Comparison of ENCODE assay signal across 1 cellular context in genomic region chr4:140427104-140427918, GRCh38.
TF ChIP-seq lines count a peak whose summit lies in the region.

CLGN (minus strand) TSS chr4:140427648; CDS start chr4:140413078, 14,570 bp downstream.

TF ChIP-seq in HepG2, 621 proteins besides CTCF, POLR2A, EP300 and RAD21 (continued from another document and continues in another):
- TF ChIP-seq ZNF512 (CRISPR knock-in tag; IDR thresholded peaks at IDR 0.05): no peak
- TF ChIP-seq NFYC (CRISPR knock-in tag; IDR thresholded peaks at IDR 0.05): no peak
- TF ChIP-seq ZNF577 (CRISPR knock-in tag; IDR thresholded peaks at IDR 0.05; ENCODE audit: borderline replicate concordance, low read depth): no peak
- no peak for TF ChIP-seq STAT5B (CRISPR knock-in tag; IDR thresholded peaks at IDR 0.05)
- TF ChIP-seq FOXA1 (IDR thresholded peaks at IDR 0.05): no peak
- no peak for TF ChIP-seq FOXA1 (CRISPR knock-in tag; IDR thresholded peaks at IDR 0.05)
- peak; percentile 35; the same call in 1 of the 2 replicates for TF ChIP-seq ZNF430 (CRISPR knock-in tag; IDR thresholded peaks at IDR 0.05)
- TF ChIP-seq ZFP37 (CRISPR knock-in tag; IDR thresholded peaks at IDR 0.05; ENCODE audit: borderline replicate concordance): no peak
- no peak for TF ChIP-seq ZNF274 (CRISPR knock-in tag; IDR thresholded peaks at IDR 0.05)
- TF ChIP-seq ZSCAN30 (CRISPR knock-in tag; IDR thresholded peaks at IDR 0.05): no peak
- no peak for TF ChIP-seq ZNF720 (CRISPR knock-in tag; IDR thresholded peaks at IDR 0.05)
- TF ChIP-seq POGZ (CRISPR knock-in tag; IDR thresholded peaks at IDR 0.05): peak; percentile 80
- no peak for TF ChIP-seq ZNF326 (CRISPR knock-in tag; IDR thresholded peaks at IDR 0.05; ENCODE audit: borderline replicate concordance)
- no peak for TF ChIP-seq SIX4 (CRISPR knock-in tag; IDR thresholded peaks at IDR 0.05)
- TF ChIP-seq ZNF564 (CRISPR knock-in tag; IDR thresholded peaks at IDR 0.05): 0 out of 2 replicates have a peak, but pooled peaks have one; percentile 31
- TF ChIP-seq, protein P1, sequence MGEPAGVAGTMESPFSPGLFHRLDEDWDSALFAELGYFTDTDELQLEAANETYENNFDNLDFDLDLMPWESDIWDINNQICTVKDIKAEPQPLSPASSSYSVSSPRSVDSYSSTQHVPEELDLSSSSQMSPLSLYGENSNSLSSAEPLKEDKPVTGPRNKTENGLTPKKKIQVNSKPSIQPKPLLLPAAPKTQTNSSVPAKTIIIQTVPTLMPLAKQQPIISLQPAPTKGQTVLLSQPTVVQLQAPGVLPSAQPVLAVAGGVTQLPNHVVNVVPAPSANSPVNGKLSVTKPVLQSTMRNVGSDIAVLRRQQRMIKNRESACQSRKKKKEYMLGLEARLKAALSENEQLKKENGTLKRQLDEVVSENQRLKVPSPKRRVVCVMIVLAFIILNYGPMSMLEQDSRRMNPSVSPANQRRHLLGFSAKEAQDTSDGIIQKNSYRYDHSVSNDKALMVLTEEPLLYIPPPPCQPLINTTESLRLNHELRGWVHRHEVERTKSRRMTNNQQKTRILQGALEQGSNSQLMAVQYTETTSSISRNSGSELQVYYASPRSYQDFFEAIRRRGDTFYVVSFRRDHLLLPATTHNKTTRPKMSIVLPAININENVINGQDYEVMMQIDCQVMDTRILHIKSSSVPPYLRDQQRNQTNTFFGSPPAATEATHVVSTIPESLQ (CRISPR knock-in tag; conservative IDR thresholded peaks at IDR 0.05): no peak
- TF ChIP-seq HNRNPK (IDR thresholded peaks at IDR 0.05; ENCODE audit: low read depth, low read length, poor library complexity, severe bottlenecking): no peak
- 0 out of 2 replicates have a peak, but pooled peaks have one; percentile 63 for TF ChIP-seq ZNF33A (CRISPR knock-in tag; IDR thresholded peaks at IDR 0.05; ENCODE audit: borderline replicate concordance)
- TF ChIP-seq FLYWCH1 (CRISPR knock-in tag; IDR thresholded peaks at IDR 0.05): no peak
- peak; percentile 75; the same call in 1 of the 2 replicates for TF ChIP-seq PHF21A (CRISPR knock-in tag; IDR thresholded peaks at IDR 0.05)
- no peak for TF ChIP-seq CAMTA2 (CRISPR knock-in tag; IDR thresholded peaks at IDR 0.05; ENCODE audit: borderline replicate concordance)
- TF ChIP-seq ZNF225 (CRISPR knock-in tag; IDR thresholded peaks at IDR 0.05): no peak
- no peak for TF ChIP-seq ZNF567 (CRISPR knock-in tag; IDR thresholded peaks at IDR 0.05; ENCODE audit: borderline replicate concordance)
- TF ChIP-seq GTF2F1 (IDR thresholded peaks at IDR 0.05; ENCODE audit: low read length): no peak
- no peak for TF ChIP-seq TBL1XR1 (IDR thresholded peaks at IDR 0.05; ENCODE audit: borderline replicate concordance, low read length, partially characterized antibody)
- no peak for TF ChIP-seq ZNF496 (CRISPR knock-in tag; IDR thresholded peaks at IDR 0.05; ENCODE audit: insufficient replicate concordance)
- TF ChIP-seq ZNF713 (CRISPR knock-in tag; IDR thresholded peaks at IDR 0.05): no peak
- TF ChIP-seq MIXL1 (CRISPR knock-in tag; IDR thresholded peaks at IDR 0.05): no peak
- TF ChIP-seq GATAD1 (CRISPR knock-in tag; IDR thresholded peaks at IDR 0.05): no peak; the same call in 1 of the 2 replicates
- TF ChIP-seq RFX1 (IDR thresholded peaks at IDR 0.05): no peak
- TF ChIP-seq, protein P2, sequence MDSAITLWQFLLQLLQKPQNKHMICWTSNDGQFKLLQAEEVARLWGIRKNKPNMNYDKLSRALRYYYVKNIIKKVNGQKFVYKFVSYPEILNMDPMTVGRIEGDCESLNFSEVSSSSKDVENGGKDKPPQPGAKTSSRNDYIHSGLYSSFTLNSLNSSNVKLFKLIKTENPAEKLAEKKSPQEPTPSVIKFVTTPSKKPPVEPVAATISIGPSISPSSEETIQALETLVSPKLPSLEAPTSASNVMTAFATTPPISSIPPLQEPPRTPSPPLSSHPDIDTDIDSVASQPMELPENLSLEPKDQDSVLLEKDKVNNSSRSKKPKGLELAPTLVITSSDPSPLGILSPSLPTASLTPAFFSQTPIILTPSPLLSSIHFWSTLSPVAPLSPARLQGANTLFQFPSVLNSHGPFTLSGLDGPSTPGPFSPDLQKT (CRISPR knock-in tag; IDR thresholded peaks at IDR 0.05; ENCODE audit: borderline replicate concordance): no peak
- 0 out of 2 replicates have a peak, but pooled peaks have one; percentile 48 for TF ChIP-seq ZNF367 (CRISPR knock-in tag; IDR thresholded peaks at IDR 0.05; ENCODE audit: borderline replicate concordance)
- TF ChIP-seq, protein P3, sequence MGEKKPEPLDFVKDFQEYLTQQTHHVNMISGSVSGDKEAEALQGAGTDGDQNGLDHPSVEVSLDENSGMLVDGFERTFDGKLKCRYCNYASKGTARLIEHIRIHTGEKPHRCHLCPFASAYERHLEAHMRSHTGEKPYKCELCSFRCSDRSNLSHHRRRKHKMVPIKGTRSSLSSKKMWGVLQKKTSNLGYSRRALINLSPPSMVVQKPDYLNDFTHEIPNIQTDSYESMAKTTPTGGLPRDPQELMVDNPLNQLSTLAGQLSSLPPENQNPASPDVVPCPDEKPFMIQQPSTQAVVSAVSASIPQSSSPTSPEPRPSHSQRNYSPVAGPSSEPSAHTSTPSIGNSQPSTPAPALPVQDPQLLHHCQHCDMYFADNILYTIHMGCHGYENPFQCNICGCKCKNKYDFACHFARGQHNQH (CRISPR knock-in tag; IDR thresholded peaks at IDR 0.05): peak; percentile 10; the same call in 1 of the 2 replicates
- 0 out of 2 replicates have a peak, but pooled peaks have one; percentile 45 for TF ChIP-seq CBFB (CRISPR knock-in tag; IDR thresholded peaks at IDR 0.05)
- TF ChIP-seq HOXD1 (CRISPR knock-in tag; IDR thresholded peaks at IDR 0.05): peak; percentile 70; the same call in 1 of the 2 replicates
- TF ChIP-seq TBP (CRISPR knock-in tag; IDR thresholded peaks at IDR 0.05): no peak
- TF ChIP-seq, protein P4, sequence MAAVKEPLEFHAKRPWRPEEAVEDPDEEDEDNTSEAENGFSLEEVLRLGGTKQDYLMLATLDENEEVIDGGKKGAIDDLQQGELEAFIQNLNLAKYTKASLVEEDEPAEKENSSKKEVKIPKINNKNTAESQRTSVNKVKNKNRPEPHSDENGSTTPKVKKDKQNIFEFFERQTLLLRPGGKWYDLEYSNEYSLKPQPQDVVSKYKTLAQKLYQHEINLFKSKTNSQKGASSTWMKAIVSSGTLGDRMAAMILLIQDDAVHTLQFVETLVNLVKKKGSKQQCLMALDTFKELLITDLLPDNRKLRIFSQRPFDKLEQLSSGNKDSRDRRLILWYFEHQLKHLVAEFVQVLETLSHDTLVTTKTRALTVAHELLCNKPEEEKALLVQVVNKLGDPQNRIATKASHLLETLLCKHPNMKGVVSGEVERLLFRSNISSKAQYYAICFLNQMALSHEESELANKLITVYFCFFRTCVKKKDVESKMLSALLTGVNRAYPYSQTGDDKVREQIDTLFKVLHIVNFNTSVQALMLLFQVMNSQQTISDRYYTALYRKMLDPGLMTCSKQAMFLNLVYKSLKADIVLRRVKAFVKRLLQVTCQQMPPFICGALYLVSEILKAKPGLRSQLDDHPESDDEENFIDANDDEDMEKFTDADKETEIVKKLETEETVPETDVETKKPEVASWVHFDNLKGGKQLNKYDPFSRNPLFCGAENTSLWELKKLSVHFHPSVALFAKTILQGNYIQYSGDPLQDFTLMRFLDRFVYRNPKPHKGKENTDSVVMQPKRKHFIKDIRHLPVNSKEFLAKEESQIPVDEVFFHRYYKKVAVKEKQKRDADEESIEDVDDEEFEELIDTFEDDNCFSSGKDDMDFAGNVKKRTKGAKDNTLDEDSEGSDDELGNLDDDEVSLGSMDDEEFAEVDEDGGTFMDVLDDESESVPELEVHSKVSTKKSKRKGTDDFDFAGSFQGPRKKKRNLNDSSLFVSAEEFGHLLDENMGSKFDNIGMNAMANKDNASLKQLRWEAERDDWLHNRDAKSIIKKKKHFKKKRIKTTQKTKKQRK (IDR thresholded peaks at IDR 0.05; ENCODE audit: low read length): no peak
- TF ChIP-seq, protein P5, sequence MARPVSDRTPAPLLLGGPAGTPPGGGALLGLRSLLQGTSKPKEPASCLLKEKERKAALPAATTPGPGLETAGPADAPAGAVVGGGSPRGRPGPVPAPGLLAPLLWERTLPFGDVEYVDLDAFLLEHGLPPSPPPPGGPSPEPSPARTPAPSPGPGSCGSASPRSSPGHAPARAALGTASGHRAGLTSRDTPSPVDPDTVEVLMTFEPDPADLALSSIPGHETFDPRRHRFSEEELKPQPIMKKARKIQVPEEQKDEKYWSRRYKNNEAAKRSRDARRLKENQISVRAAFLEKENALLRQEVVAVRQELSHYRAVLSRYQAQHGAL (CRISPR knock-in tag; IDR thresholded peaks at IDR 0.05; ENCODE audit: not compliant biosample characterization): no peak
- TF ChIP-seq FOSL2 (CRISPR knock-in tag; IDR thresholded peaks at IDR 0.05): no peak; the same call in 1 of the 2 replicates
- TF ChIP-seq, protein P6, sequence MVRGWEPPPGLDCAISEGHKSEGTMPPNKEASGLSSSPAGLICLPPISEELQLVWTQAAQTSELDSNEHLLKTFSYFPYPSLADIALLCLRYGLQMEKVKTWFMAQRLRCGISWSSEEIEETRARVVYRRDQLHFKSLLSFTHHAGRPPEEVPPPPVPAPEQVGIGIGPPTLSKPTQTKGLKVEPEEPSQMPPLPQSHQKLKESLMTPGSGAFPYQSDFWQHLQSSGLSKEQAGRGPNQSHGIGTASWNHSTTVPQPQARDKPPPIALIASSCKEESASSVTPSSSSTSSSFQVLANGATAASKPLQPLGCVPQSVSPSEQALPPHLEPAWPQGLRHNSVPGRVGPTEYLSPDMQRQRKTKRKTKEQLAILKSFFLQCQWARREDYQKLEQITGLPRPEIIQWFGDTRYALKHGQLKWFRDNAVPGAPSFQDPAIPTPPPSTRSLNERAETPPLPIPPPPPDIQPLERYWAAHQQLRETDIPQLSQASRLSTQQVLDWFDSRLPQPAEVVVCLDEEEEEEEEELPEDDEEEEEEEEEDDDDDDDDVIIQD (CRISPR knock-in tag; IDR thresholded peaks at IDR 0.05; ENCODE audit: low read depth): no peak; the same call in 1 of the 2 replicates
- TF ChIP-seq MAFK (conservative IDR thresholded peaks at IDR 0.05 in 1 of 2, IDR thresholded peaks at IDR 0.05 in 1 of 2; ENCODE audit: low read length in 2 of 2): no peak
- peak; percentile 78; the same call in 1 of the 2 replicates for TF ChIP-seq SALL1 (CRISPR knock-in tag; IDR thresholded peaks at IDR 0.05)
- TF ChIP-seq, protein P7, sequence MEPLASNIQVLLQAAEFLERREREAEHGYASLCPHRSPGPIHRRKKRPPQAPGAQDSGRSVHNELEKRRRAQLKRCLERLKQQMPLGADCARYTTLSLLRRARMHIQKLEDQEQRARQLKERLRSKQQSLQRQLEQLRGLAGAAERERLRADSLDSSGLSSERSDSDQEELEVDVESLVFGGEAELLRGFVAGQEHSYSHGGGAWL (CRISPR knock-in tag; IDR thresholded peaks at IDR 0.05): peak; percentile 56
- TF ChIP-seq, protein P8, sequence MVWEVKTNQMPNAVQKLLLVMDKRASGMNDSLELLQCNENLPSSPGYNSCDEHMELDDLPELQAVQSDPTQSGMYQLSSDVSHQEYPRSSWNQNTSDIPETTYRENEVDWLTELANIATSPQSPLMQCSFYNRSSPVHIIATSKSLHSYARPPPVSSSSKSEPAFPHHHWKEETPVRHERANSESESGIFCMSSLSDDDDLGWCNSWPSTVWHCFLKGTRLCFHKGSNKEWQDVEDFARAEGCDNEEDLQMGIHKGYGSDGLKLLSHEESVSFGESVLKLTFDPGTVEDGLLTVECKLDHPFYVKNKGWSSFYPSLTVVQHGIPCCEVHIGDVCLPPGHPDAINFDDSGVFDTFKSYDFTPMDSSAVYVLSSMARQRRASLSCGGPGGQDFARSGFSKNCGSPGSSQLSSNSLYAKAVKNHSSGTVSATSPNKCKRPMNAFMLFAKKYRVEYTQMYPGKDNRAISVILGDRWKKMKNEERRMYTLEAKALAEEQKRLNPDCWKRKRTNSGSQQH (CRISPR knock-in tag; IDR thresholded peaks at IDR 0.05; ENCODE audit: low read depth): no peak
- TF ChIP-seq RARA (CRISPR knock-in tag; IDR thresholded peaks at IDR 0.05): 0 out of 2 replicates have a peak, but pooled peaks have one; percentile 9
- peak; percentile 26; the same call in 1 of the 2 replicates for TF ChIP-seq KMT2B (CRISPR knock-in tag; IDR thresholded peaks at IDR 0.05)
- TF ChIP-seq, protein P9, sequence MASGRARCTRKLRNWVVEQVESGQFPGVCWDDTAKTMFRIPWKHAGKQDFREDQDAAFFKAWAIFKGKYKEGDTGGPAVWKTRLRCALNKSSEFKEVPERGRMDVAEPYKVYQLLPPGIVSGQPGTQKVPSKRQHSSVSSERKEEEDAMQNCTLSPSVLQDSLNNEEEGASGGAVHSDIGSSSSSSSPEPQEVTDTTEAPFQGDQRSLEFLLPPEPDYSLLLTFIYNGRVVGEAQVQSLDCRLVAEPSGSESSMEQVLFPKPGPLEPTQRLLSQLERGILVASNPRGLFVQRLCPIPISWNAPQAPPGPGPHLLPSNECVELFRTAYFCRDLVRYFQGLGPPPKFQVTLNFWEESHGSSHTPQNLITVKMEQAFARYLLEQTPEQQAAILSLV (CRISPR knock-in tag; IDR thresholded peaks at IDR 0.05; ENCODE audit: borderline replicate concordance): peak; percentile 93; the same call in 1 of the 2 replicates
- TF ChIP-seq NFKB2 (CRISPR knock-in tag; IDR thresholded peaks at IDR 0.05; ENCODE audit: borderline replicate concordance): peak; percentile 43; the same call in 1 of the 2 replicates
- peak; percentile 78; the same call in 1 of the 2 replicates for TF ChIP-seq RBFOX2 (IDR thresholded peaks at IDR 0.05; ENCODE audit: low read depth, low read length)
- no peak for TF ChIP-seq ATAD3A (CRISPR knock-in tag; IDR thresholded peaks at IDR 0.05)
- no peak for TF ChIP-seq TCF7 (IDR thresholded peaks at IDR 0.05; ENCODE audit: low read depth)
- no peak for TF ChIP-seq HNF4G (IDR thresholded peaks at IDR 0.05; ENCODE audit: borderline replicate concordance, low read depth, low read length)
- TF ChIP-seq HNF4G (CRISPR knock-in tag; IDR thresholded peaks at IDR 0.05; ENCODE audit: borderline replicate concordance, low read depth): no peak
- TF ChIP-seq, protein P10, sequence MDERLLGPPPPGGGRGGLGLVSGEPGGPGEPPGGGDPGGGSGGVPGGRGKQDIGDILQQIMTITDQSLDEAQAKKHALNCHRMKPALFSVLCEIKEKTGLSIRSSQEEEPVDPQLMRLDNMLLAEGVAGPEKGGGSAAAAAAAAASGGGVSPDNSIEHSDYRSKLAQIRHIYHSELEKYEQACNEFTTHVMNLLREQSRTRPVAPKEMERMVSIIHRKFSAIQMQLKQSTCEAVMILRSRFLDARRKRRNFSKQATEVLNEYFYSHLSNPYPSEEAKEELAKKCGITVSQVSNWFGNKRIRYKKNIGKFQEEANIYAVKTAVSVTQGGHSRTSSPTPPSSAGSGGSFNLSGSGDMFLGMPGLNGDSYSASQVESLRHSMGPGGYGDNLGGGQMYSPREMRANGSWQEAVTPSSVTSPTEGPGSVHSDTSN (CRISPR knock-in tag; IDR thresholded peaks at IDR 0.05): no peak
- no peak for TF ChIP-seq AGO1 (IDR thresholded peaks at IDR 0.05; ENCODE audit: low read depth, low read length, poor library complexity, severe bottlenecking)
